Comparison of ENCODE assay signal across 9 cellular contexts in the genomic region with DNA sequence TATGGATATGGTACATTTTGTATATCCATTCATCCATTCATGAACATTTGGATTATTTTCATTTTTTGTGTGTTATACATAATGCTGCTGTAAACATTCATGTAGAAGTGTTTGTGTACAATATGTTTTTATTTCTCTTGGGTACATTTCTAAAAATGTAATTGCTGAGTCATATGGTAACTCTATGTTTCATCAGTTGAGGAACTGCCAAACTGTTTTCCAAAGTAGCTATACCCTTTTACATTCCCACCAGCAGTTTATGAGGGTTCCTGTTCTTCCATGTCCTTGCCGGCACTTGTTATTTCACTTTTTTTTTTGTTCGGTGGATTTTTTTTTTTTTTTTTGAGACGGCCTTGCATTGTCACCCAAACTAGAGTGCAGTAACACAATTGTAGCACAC. TPM values are rescaled to one million over a fixed set of nuclear protein-coding genes. Genes with fewer than 3 reads are reported as not detected.
A peak's percentile ranks its signal among the peaks of the same experiment; 100 is the strongest.
DNase-seq lines count a peak whose midpoint lies in the region; ATAC-seq, FAIRE-seq and TF ChIP-seq lines count a peak whose summit lies in the region.
"Had no signal": no experiment of that assay in that cellular context is flagged by ENCODE, and none has a peak within 500 bp of the region (broad histone marks: within the 10 kb centered on the region; RNA-seq: fewer than 3 reads in every experiment).

No MANE protein-coding gene starts in this region.

- H3K4me3 Mint-ChIP-seq in CD4-positive, CD25-positive, alpha-beta regulatory T cell, result no peak overlapping the region
- H3K4me3 Mint-ChIP-seq in naive thymus-derived CD4-positive, alpha-beta T cell, result no peak overlapping the region

- POLR2A ChIA-PET in naive thymus-derived CD4-positive, alpha-beta T cell (lab: Charles Lee), result no interaction called here

- no peak for FAIRE-seq in bronchial epithelial cell (lab: Jason Lieb, UNC)

- CTCF ChIA-PET in naive thymus-derived CD4-positive, alpha-beta T cell (lab: Charles Lee), result interaction anchor here (1.0 kb wide), 1 partner anchor 12 kb away, joined by 4 read pairs; no protein-coding TSS in a partner anchor

- TF ChIP-seq CTCF in bronchial epithelial cell (IDR thresholded peaks at IDR 0.05; ENCODE audit: insufficient read depth, low read length, severe bottlenecking), result no peak

- no peaks in the 10 kb centered on the region for H3K9me3 Mint-ChIP-seq in CD4-positive, CD25-positive, alpha-beta regulatory T cell
- H3K9me3 Mint-ChIP-seq in naive thymus-derived CD4-positive, alpha-beta T cell, result no peaks in the 10 kb centered on the region

- no peaks in the 10 kb centered on the region for H3K9me3 ChIP-seq in CD4-positive, CD25-positive, alpha-beta regulatory T cell (ENCODE audit: control insufficient read depth in 2 of 2, low read length in 2 of 2)
- no peaks in the 10 kb centered on the region for H3K9me3 ChIP-seq in naive thymus-derived CD4-positive, alpha-beta T cell (ENCODE audit: control insufficient read depth in 2 of 3, low read length in 3 of 3)
- H3K9me3 ChIP-seq: SK-N-SH had no signal

- peaks cover 16% of the 10 kb centered on the region for H3K36me3 ChIP-seq in CD4-positive, CD25-positive, alpha-beta regulatory T cell (ENCODE audit: control insufficient read depth, insufficient read depth, low read length)
- peaks cover 3% of the 10 kb centered on the region for H3K36me3 ChIP-seq in bronchial epithelial cell (ENCODE audit: control insufficient read depth, insufficient read depth, low read length)
- H3K36me3 ChIP-seq in naive thymus-derived CD4-positive, alpha-beta T cell (ENCODE audit: control insufficient read depth in 2 of 3, insufficient read depth in 3 of 3, low read length in 3 of 3), result peaks cover 0 to 28% (median 4%) of the 10 kb centered on the region in 3 experiments

- no peaks in the 10 kb centered on the region for H3K27me3 Mint-ChIP-seq in CD4-positive, CD25-positive, alpha-beta regulatory T cell
- no peaks in the 10 kb centered on the region for H3K27me3 Mint-ChIP-seq in naive thymus-derived CD4-positive, alpha-beta T cell

- H3K36me3 Mint-ChIP-seq in CD4-positive, CD25-positive, alpha-beta regulatory T cell, result peaks cover 51% of the 10 kb centered on the region
- peaks cover 8 to 54% (median 34%) of the 10 kb centered on the region in 5 donors for H3K36me3 Mint-ChIP-seq in naive thymus-derived CD4-positive, alpha-beta T cell

- intact Hi-C loops in naive thymus-derived CD4-positive, alpha-beta T cell (cut with micrococcal nuclease), result no loop called here

- DNase-seq in CD4-positive, CD25-positive, alpha-beta regulatory T cell, result no peak
- DNase-seq in HCEC 1CT (peak; percentile 83), bronchial epithelial cell (ENCODE audit: low read depth) (peak; percentile 5), NCI-H187 (lab: John Stamatoyannopoulos, UW) (no peak)
- no peak for DNase-seq in naive thymus-derived CD4-positive, alpha-beta T cell
- no peak for DNase-seq in stimulated activated CD4-positive, alpha-beta T cell treated with anti-CD3 and anti-CD28 coated beads, Interleukin-4, amount 100 ng/mL, for 24 hours
- DNase-seq: activated naive CD4-positive, alpha-beta T cell; SK-N-SH had no signal

- H3K4me1 Mint-ChIP-seq in CD4-positive, CD25-positive, alpha-beta regulatory T cell, result peaks cover 15 to 26% (median 20%) of the 10 kb centered on the region in 4 donors
- peaks cover 0 to 16% (median 12%) of the 10 kb centered on the region in 7 donors for H3K4me1 Mint-ChIP-seq in naive thymus-derived CD4-positive, alpha-beta T cell

- H3K27ac Mint-ChIP-seq in CD4-positive, CD25-positive, alpha-beta regulatory T cell, result peak overlapping the region in 2 of 3 donors; percentile 5 to 41
- peak overlapping the region in 3 of 9 donors; percentile 24 to 72 (median 58) for H3K27ac Mint-ChIP-seq in naive thymus-derived CD4-positive, alpha-beta T cell

- no peak overlapping the region for H3K4me3 ChIP-seq in CD4-positive, CD25-positive, alpha-beta regulatory T cell (ENCODE audit: low read depth, low read length)
- no peak overlapping the region for H3K4me3 ChIP-seq in bronchial epithelial cell (ENCODE audit: low read depth, low read length)
- no peak overlapping the region for H3K4me3 ChIP-seq in naive thymus-derived CD4-positive, alpha-beta T cell (ENCODE audit: low read length)

- ATAC-seq in CD4-positive, CD25-positive, alpha-beta regulatory T cell (ENCODE audit: low read depth in 2 of 2), result no peak
- peak; percentile 22 for ATAC-seq in naive thymus-derived CD4-positive, alpha-beta T cell
- no peak for ATAC-seq in GM18519 (IDR thresholded peaks at IDR 0.05; ENCODE audit: low FRiP score, unreplicated experiment)

- no peaks in the 10 kb centered on the region for H3K27me3 ChIP-seq in CD4-positive, CD25-positive, alpha-beta regulatory T cell (ENCODE audit: control insufficient read depth, insufficient read depth, low read length)
- no peaks in the 10 kb centered on the region for H3K27me3 ChIP-seq in bronchial epithelial cell (ENCODE audit: control insufficient read depth, insufficient read depth, low read length)
- H3K27me3 ChIP-seq in naive thymus-derived CD4-positive, alpha-beta T cell (ENCODE audit: control insufficient read depth in 2 of 2, insufficient read depth in 2 of 2, low read length in 2 of 2), result no peaks in the 10 kb centered on the region

- H3K27ac ChIP-seq in CD4-positive, CD25-positive, alpha-beta regulatory T cell (ENCODE audit: insufficient read depth, low read length, poor library complexity, severe bottlenecking), result no peak overlapping the region
- H3K27ac ChIP-seq in naive thymus-derived CD4-positive, alpha-beta T cell (ENCODE audit: low read depth, low read length), result no peak overlapping the region

- no peaks in the 10 kb centered on the region for H3K4me1 ChIP-seq in CD4-positive, CD25-positive, alpha-beta regulatory T cell (ENCODE audit: control insufficient read depth, insufficient read depth, low read length, poor library complexity, severe bottlenecking)
- H3K4me1 ChIP-seq in naive thymus-derived CD4-positive, alpha-beta T cell (ENCODE audit: control insufficient read depth in 2 of 2, insufficient read depth in 2 of 2, low read length in 2 of 2), result no peaks in the 10 kb centered on the region

RNA-seq across cellular contexts. Expression of gene MCCC2, which starts 54.0 kb away (rescaled TPM):
- 30.9 TPM for total RNA-seq in CD4-positive, CD25-positive, alpha-beta regulatory T cell
- 10 to 100 TPM; 26.7 to 45.8 (median 30.7) TPM for polyA plus RNA-seq in CD4-positive, CD25-positive, alpha-beta regulatory T cell
- total RNA-seq in bronchial epithelial cell, result 19.3 and 21.3 TPM in 2 replicates
- total RNA-seq in naive thymus-derived CD4-positive, alpha-beta T cell, result 10 to 100 TPM; 22.4 to 41.0 (median 29.8) TPM
- polyA plus RNA-seq in naive thymus-derived CD4-positive, alpha-beta T cell, result 10 to 100 TPM; 21.5 to 22.0 TPM

Comparison
In these comparisons a context has a peak if more than half of its experiments do, and no peak if none do; other contexts are left out.
1. DNase-seq: peak in HCEC 1CT (single experiment) and bronchial epithelial cell (single experiment); none in CD4-positive, CD25-positive, alpha-beta regulatory T cell (0 of 3), naive thymus-derived CD4-positive, alpha-beta T cell (0 of 9), stimulated activated CD4-positive, alpha-beta T cell treated with anti-CD3 and anti-CD28 coated beads, Interleukin-4, amount 100 ng/mL, for 24 hours (single experiment) and NCI-H187 (0 of 2).